1 cellular context compared by ENCODE assay signal in the genomic region with DNA sequence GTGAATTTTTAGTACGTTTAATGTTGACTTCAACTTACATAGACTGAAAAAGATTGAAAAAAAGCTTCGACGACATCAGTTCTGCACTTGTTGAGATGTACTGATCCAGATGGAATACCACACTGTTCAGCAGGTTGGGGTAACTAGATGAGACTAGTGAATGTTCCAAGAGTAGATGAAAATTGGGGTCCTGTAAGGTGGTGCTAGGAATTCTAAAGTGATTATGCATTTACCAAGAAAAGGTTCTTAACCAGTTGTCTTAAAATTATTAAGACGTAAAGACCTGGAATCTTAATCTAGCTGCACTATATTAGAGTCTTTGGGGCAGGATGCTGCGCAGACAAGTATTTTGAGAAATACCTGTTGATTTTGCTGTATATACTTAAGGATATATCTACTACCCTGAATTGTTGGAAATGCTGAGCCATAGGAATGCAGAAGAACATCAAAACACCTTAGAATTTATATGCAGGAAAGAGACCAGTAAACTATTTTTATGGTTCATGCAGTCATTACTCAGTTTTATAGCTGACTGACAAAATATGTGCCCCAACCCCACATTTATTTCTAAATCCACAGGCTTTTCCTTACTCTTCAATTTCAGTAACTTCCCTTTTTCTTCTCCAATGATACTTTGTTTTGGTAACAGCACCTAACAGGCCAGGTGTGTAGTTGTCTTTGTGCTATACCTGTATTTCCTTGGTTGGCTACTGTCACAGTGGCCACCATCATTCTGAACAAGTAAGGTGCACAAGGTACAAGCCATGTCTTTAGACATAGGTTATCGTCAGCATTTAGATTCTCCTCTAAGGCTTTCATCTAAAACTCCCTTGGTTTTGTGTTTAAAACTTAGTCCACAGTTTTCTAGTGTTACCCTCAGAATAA.
TF ChIP-seq lines count a peak whose summit lies in the region.

No MANE protein-coding gene starts in this region.

TF ChIP-seq in K562, 482 proteins besides CTCF, POLR2A, EP300 and RAD21:
- TF ChIP-seq, protein P1, sequence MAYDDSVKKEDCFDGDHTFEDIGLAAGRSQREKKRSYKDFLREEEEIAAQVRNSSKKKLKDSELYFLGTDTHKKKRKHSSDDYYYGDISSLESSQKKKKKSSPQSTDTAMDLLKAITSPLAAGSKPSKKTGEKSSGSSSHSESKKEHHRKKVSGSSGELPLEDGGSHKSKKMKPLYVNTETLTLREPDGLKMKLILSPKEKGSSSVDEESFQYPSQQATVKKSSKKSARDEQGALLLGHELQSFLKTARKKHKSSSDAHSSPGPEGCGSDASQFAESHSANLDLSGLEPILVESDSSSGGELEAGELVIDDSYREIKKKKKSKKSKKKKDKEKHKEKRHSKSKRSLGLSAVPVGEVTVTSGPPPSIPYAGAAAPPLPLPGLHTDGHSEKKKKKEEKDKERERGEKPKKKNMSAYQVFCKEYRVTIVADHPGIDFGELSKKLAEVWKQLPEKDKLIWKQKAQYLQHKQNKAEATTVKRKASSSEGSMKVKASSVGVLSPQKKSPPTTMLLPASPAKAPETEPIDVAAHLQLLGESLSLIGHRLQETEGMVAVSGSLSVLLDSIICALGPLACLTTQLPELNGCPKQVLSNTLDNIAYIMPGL (CRISPR knock-in tag; IDR thresholded peaks at IDR 0.05), result peak; percentile 20; the same call in 1 of the 2 replicates
- no peak for TF ChIP-seq BCL6 (CRISPR knock-in tag; IDR thresholded peaks at IDR 0.05)
